ENCODE assay signal across 2 cellular contexts in the genomic region with DNA sequence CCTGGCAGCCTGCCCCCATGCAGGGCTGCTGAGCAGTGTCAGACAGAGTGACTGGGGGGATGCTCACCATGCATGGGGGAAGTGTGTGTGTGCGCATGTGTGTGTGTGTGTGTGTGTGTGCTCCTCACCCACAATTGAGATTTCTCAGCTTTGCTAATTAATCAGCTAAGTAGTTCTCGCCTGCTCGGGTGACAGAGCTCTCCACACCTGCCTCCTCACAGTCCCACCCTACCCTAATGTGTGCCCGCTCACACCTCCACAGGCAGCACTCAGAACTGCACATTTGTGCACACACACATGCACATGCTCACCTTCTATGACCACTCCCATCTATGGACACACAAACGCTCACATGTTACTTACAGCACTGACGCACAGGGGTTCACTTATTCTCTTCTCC.
TF ChIP-seq lines count a peak whose summit lies in the region.

No MANE protein-coding gene starts in this region.

TF ChIP-seq in HepG2, 621 proteins besides CTCF, POLR2A, EP300 and RAD21:
- no peak for TF ChIP-seq SNRNP70 (IDR thresholded peaks at IDR 0.05; ENCODE audit: low read depth, low read length)
- TF ChIP-seq ZFP62 (CRISPR knock-in tag; IDR thresholded peaks at IDR 0.05) = no peak
- TF ChIP-seq HOMEZ (CRISPR knock-in tag; IDR thresholded peaks at IDR 0.05; ENCODE audit: low read depth) = no peak
- no peak for TF ChIP-seq ZNF766 (CRISPR knock-in tag; IDR thresholded peaks at IDR 0.05; ENCODE audit: borderline replicate concordance)
- no peak for TF ChIP-seq ZNF354B (CRISPR knock-in tag; IDR thresholded peaks at IDR 0.05)
- no peak for TF ChIP-seq ZBTB8A (CRISPR knock-in tag; IDR thresholded peaks at IDR 0.05; ENCODE audit: borderline replicate concordance, low read depth)
- TF ChIP-seq MAFF (IDR thresholded peaks at IDR 0.05; ENCODE audit: low read depth, low read length) = no peak
- TF ChIP-seq TOPORS (CRISPR knock-in tag; IDR thresholded peaks at IDR 0.05) = no peak
- TF ChIP-seq ZNF7 (CRISPR knock-in tag; IDR thresholded peaks at IDR 0.05) = no peak
- TF ChIP-seq ZNF326 (CRISPR knock-in tag; IDR thresholded peaks at IDR 0.05; ENCODE audit: borderline replicate concordance) = no peak
- no peak for TF ChIP-seq CC2D1A (CRISPR knock-in tag; IDR thresholded peaks at IDR 0.05)
TF ChIP-seq in HepG2: peak in this region for 0.

TF ChIP-seq in H1, 55 proteins besides CTCF, POLR2A, EP300 and RAD21:
- no peak for TF ChIP-seq POLR2AphosphoS5 (IDR thresholded peaks at IDR 0.05; ENCODE audit: low read depth, low read length)
- no peak for TF ChIP-seq PHF8 (conservative IDR thresholded peaks at IDR 0.05; ENCODE audit: low read depth, low read length)
- no peak for TF ChIP-seq RFX5 (IDR thresholded peaks at IDR 0.05; ENCODE audit: borderline replicate concordance, low read depth, low read length)
- TF ChIP-seq SIN3A (conservative IDR thresholded peaks at IDR 0.05 in 1 of 2, IDR thresholded peaks at IDR 0.05 in 1 of 2; ENCODE audit: low read depth in 1 of 2, low read length in 2 of 2) = no peak
- TF ChIP-seq ZNF274 (IDR thresholded peaks at IDR 0.05; ENCODE audit: borderline replicate concordance, extremely low read depth, low read length) = no peak
- no peak for TF ChIP-seq SIRT6 (IDR thresholded peaks at IDR 0.05; ENCODE audit: low read length)
- TF ChIP-seq SP4 (IDR thresholded peaks at IDR 0.05; ENCODE audit: low read length) = no peak
- TF ChIP-seq RNF2 (IDR thresholded peaks at IDR 0.05; ENCODE audit: borderline replicate concordance, low read depth, low read length, missing control alignments, poor library complexity, severe bottlenecking) = no peak
- TF ChIP-seq NANOG (IDR thresholded peaks at IDR 0.05; ENCODE audit: insufficient read depth, low read depth, low read length, poor library complexity, severe bottlenecking) = no peak
- TF ChIP-seq KDM4A (IDR thresholded peaks at IDR 0.05; ENCODE audit: low read depth, low read length, severe bottlenecking) = no peak
- no peak for TF ChIP-seq MAX (IDR thresholded peaks at IDR 0.05)
- no peak for TF ChIP-seq KDM1A (IDR thresholded peaks at IDR 0.05; ENCODE audit: borderline replicate concordance, low read length)
- TF ChIP-seq SAP30 (IDR thresholded peaks at IDR 0.05; ENCODE audit: insufficient read depth, insufficient replicate concordance, low read length) = no peak
- no peak for TF ChIP-seq USF2 (IDR thresholded peaks at IDR 0.05; ENCODE audit: low read length)
- TF ChIP-seq CREB1 (IDR thresholded peaks at IDR 0.05) = no peak
- no peak for TF ChIP-seq YY1 (IDR thresholded peaks at IDR 0.05; ENCODE audit: low read depth, low read length)
- TF ChIP-seq SP2 (IDR thresholded peaks at IDR 0.05; ENCODE audit: low read length) = no peak
